1 cellular context compared by ENCODE assay signal in the genomic region with DNA sequence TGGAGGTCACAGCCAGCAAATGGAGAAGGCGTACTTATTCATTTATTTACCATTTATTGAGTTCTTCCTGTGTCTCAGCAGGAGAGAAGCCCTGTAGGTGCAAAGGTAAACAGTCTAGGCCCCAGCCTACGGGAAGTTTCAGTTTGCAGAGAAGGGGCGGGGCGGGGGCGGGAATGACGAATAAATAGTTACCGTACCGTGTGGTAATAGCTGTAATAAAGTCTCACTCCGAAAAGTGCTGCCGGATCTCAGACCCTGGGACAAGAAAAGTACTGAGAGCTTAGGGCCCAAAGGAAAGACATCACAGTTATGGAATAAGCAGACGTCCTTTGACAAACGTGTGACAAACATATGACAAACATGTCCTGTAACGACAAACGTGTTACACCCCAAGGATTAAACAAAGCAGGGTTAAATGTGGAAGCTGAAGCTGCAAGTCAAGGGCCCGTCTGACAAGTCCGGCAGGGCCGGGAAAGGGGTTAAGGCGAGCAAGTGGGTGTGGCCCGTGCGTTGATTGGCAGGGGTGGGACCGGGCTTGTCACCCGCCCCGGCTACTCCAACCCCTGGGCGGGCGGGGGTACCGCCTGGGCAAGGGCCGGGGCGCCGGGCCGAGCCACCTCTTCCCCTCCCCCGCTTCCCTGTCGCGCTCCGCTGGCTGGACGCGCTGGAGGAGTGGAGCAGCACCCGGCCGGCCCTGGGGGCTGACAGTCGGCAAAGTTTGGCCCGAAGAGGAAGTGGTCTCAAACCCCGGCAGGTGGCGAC.
TF ChIP-seq lines count a peak whose summit lies in the region.

A gene with protein sequence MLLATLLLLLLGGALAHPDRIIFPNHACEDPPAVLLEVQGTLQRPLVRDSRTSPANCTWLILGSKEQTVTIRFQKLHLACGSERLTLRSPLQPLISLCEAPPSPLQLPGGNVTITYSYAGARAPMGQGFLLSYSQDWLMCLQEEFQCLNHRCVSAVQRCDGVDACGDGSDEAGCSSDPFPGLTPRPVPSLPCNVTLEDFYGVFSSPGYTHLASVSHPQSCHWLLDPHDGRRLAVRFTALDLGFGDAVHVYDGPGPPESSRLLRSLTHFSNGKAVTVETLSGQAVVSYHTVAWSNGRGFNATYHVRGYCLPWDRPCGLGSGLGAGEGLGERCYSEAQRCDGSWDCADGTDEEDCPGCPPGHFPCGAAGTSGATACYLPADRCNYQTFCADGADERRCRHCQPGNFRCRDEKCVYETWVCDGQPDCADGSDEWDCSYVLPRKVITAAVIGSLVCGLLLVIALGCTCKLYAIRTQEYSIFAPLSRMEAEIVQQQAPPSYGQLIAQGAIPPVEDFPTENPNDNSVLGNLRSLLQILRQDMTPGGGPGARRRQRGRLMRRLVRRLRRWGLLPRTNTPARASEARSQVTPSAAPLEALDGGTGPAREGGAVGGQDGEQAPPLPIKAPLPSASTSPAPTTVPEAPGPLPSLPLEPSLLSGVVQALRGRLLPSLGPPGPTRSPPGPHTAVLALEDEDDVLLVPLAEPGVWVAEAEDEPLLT (plus strand): TSS at position 541 of the 762 bp plus-strand sequence. CDS start 564 bp downstream, outside the sequence.

TF ChIP-seq in HepG2, 621 proteins besides CTCF, POLR2A, EP300 and RAD21 (continued from another document and continues in another):
- TF ChIP-seq, protein P1, sequence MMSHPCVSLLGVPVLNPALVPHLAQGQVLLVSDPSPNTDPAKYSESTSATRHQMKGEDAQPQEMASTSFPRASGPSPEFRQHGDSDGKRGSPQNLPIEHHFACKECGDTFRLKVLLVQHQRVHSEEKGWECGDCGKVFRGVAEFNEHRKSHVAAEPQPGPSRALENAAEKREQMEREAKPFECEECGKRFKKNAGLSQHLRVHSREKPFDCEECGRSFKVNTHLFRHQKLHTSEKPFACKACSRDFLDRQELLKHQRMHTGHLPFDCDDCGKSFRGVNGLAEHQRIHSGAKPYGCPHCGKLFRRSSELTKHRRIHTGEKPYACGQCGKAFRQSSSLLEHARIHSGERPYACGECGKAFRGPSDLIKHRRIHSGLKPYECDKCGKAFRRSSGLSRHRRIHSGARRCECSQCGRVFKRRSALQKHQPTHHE (CRISPR knock-in tag; IDR thresholded peaks at IDR 0.05; ENCODE audit: borderline replicate concordance), result peak; percentile 99
- TF ChIP-seq, protein P2, sequence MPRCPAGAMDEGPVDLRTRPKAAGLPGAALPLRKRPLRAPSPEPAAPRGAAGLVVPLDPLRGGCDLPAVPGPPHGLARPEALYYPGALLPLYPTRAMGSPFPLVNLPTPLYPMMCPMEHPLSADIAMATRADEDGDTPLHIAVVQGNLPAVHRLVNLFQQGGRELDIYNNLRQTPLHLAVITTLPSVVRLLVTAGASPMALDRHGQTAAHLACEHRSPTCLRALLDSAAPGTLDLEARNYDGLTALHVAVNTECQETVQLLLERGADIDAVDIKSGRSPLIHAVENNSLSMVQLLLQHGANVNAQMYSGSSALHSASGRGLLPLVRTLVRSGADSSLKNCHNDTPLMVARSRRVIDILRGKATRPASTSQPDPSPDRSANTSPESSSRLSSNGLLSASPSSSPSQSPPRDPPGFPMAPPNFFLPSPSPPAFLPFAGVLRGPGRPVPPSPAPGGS (CRISPR knock-in tag; IDR thresholded peaks at IDR 0.05), result peak; percentile 99
- TF ChIP-seq GTF3A (CRISPR knock-in tag; conservative IDR thresholded peaks at IDR 0.05) (peak; percentile 89; the same call in 1 of the 2 replicates), ZFP1 (CRISPR knock-in tag; IDR thresholded peaks at IDR 0.05) (peak; percentile 69), ZNF841 (CRISPR knock-in tag; IDR thresholded peaks at IDR 0.05; ENCODE audit: borderline replicate concordance) (no peak), SIN3B (IDR thresholded peaks at IDR 0.05; ENCODE audit: low read length) (no peak), ZSCAN25 (CRISPR knock-in tag; IDR thresholded peaks at IDR 0.05) (peak; percentile 88), ZNF10 (CRISPR knock-in tag; IDR thresholded peaks at IDR 0.05; ENCODE audit: borderline replicate concordance, low read depth) (no peak), RFX3 (CRISPR knock-in tag; IDR thresholded peaks at IDR 0.05) (peak; percentile 24; the same call in 1 of the 2 replicates), KLF12 (CRISPR knock-in tag; IDR thresholded peaks at IDR 0.05; ENCODE audit: borderline replicate concordance) (peak; percentile 99), REXO4 (CRISPR knock-in tag; IDR thresholded peaks at IDR 0.05; ENCODE audit: borderline replicate concordance) (no peak), MTF2 (CRISPR knock-in tag; IDR thresholded peaks at IDR 0.05; ENCODE audit: borderline replicate concordance) (no peak; the same call in 1 of the 2 replicates), ZNF619 (CRISPR knock-in tag; IDR thresholded peaks at IDR 0.05) (peak; percentile 94), KDM5A (IDR thresholded peaks at IDR 0.05; ENCODE audit: borderline replicate concordance, low read length) (peak; percentile 54; the same call in 1 of the 2 replicates), NFYC (CRISPR knock-in tag; IDR thresholded peaks at IDR 0.05) (0 out of 2 replicates have a peak, but pooled peaks have one; percentile 38), CREB1 (IDR thresholded peaks at IDR 0.05) (peak; percentile 82), CREB1 (CRISPR knock-in tag; IDR thresholded peaks at IDR 0.05) (no peak; the same call in 1 of the 2 replicates), ARNTL (CRISPR knock-in tag; IDR thresholded peaks at IDR 0.05) (peak; percentile 92), GTF2F1 (IDR thresholded peaks at IDR 0.05; ENCODE audit: low read length) (no peak), ZNF101 (CRISPR knock-in tag; IDR thresholded peaks at IDR 0.05; ENCODE audit: borderline replicate concordance, low read depth) (no peak), CBX2 (IDR thresholded peaks at IDR 0.05; ENCODE audit: low read depth, low read length) (no peak), CBX2 (CRISPR knock-in tag; IDR thresholded peaks at IDR 0.05; ENCODE audit: low read depth) (peak; percentile 80), ADNP (CRISPR knock-in tag; IDR thresholded peaks at IDR 0.05) (peak; percentile 67; the same call in 1 of the 2 replicates), ZIK1 (CRISPR knock-in tag; IDR thresholded peaks at IDR 0.05; ENCODE audit: borderline replicate concordance, low read depth) (peak; percentile 81; the same call in 1 of the 2 replicates), FLYWCH1 (CRISPR knock-in tag; IDR thresholded peaks at IDR 0.05) (no peak), ZNF383 (CRISPR knock-in tag; IDR thresholded peaks at IDR 0.05; ENCODE audit: borderline replicate concordance) (peak; percentile 71; the same call in 1 of the 2 replicates), ETV5 (CRISPR knock-in tag; IDR thresholded peaks at IDR 0.05; ENCODE audit: borderline replicate concordance) (peak; percentile 95), ZNF333 (CRISPR knock-in tag; IDR thresholded peaks at IDR 0.05; ENCODE audit: borderline replicate concordance) (peak; percentile 99)
- TF ChIP-seq, protein P3, sequence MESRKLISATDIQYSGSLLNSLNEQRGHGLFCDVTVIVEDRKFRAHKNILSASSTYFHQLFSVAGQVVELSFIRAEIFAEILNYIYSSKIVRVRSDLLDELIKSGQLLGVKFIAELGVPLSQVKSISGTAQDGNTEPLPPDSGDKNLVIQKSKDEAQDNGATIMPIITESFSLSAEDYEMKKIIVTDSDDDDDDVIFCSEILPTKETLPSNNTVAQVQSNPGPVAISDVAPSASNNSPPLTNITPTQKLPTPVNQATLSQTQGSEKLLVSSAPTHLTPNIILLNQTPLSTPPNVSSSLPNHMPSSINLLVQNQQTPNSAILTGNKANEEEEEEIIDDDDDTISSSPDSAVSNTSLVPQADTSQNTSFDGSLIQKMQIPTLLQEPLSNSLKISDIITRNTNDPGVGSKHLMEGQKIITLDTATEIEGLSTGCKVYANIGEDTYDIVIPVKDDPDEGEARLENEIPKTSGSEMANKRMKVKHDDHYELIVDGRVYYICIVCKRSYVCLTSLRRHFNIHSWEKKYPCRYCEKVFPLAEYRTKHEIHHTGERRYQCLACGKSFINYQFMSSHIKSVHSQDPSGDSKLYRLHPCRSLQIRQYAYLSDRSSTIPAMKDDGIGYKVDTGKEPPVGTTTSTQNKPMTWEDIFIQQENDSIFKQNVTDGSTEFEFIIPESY (CRISPR knock-in tag; IDR thresholded peaks at IDR 0.05), result peak; percentile 27; the same call in 1 of the 2 replicates
- TF ChIP-seq, protein P4, sequence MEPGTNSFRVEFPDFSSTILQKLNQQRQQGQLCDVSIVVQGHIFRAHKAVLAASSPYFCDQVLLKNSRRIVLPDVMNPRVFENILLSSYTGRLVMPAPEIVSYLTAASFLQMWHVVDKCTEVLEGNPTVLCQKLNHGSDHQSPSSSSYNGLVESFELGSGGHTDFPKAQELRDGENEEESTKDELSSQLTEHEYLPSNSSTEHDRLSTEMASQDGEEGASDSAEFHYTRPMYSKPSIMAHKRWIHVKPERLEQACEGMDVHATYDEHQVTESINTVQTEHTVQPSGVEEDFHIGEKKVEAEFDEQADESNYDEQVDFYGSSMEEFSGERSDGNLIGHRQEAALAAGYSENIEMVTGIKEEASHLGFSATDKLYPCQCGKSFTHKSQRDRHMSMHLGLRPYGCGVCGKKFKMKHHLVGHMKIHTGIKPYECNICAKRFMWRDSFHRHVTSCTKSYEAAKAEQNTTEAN (CRISPR knock-in tag; conservative IDR thresholded peaks at IDR 0.05), result peak; percentile 70
- TF ChIP-seq, protein P5, sequence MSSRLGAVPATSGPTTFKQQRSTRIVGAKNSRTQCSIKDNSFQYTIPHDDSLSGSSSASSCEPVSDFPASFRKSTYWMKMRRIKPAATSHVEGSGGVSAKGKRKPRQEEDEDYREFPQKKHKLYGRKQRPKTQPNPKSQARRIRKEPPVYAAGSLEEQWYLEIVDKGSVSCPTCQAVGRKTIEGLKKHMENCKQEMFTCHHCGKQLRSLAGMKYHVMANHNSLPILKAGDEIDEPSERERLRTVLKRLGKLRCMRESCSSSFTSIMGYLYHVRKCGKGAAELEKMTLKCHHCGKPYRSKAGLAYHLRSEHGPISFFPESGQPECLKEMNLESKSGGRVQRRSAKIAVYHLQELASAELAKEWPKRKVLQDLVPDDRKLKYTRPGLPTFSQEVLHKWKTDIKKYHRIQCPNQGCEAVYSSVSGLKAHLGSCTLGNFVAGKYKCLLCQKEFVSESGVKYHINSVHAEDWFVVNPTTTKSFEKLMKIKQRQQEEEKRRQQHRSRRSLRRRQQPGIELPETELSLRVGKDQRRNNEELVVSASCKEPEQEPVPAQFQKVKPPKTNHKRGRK (CRISPR knock-in tag; IDR thresholded peaks at IDR 0.05), result 0 out of 2 replicates have a peak, but pooled peaks have one; percentile 68
- TF ChIP-seq, protein P6, sequence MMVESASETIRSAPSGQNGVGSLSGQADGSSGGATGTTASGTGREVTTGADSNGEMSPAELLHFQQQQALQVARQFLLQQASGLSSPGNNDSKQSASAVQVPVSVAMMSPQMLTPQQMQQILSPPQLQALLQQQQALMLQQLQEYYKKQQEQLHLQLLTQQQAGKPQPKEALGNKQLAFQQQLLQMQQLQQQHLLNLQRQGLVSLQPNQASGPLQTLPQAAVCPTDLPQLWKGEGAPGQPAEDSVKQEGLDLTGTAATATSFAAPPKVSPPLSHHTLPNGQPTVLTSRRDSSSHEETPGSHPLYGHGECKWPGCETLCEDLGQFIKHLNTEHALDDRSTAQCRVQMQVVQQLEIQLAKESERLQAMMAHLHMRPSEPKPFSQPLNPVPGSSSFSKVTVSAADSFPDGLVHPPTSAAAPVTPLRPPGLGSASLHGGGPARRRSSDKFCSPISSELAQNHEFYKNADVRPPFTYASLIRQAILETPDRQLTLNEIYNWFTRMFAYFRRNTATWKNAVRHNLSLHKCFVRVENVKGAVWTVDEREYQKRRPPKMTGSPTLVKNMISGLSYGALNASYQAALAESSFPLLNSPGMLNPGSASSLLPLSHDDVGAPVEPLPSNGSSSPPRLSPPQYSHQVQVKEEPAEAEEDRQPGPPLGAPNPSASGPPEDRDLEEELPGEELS (CRISPR knock-in tag; IDR thresholded peaks at IDR 0.05), result peak; percentile 96
- TF ChIP-seq, protein P7, sequence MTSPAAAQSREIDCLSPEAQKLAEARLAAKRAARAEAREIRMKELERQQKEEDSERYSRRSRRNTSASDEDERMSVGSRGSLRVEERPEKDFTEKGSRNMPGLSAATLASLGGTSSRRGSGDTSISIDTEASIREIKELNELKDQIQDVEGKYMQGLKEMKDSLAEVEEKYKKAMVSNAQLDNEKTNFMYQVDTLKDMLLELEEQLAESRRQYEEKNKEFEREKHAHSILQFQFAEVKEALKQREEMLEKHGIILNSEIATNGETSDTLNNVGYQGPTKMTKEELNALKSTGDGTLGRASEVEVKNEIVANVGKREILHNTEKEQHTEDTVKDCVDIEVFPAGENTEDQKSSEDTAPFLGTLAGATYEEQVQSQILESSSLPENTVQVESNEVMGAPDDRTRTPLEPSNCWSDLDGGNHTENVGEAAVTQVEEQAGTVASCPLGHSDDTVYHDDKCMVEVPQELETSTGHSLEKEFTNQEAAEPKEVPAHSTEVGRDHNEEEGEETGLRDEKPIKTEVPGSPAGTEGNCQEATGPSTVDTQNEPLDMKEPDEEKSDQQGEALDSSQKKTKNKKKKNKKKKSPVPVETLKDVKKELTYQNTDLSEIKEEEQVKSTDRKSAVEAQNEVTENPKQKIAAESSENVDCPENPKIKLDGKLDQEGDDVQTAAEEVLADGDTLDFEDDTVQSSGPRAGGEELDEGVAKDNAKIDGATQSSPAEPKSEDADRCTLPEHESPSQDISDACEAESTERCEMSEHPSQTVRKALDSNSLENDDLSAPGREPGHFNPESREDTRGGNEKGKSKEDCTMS (CRISPR knock-in tag; conservative IDR thresholded peaks at IDR 0.05), result no peak; the same call in 1 of the 2 replicates
- TF ChIP-seq, protein P8, sequence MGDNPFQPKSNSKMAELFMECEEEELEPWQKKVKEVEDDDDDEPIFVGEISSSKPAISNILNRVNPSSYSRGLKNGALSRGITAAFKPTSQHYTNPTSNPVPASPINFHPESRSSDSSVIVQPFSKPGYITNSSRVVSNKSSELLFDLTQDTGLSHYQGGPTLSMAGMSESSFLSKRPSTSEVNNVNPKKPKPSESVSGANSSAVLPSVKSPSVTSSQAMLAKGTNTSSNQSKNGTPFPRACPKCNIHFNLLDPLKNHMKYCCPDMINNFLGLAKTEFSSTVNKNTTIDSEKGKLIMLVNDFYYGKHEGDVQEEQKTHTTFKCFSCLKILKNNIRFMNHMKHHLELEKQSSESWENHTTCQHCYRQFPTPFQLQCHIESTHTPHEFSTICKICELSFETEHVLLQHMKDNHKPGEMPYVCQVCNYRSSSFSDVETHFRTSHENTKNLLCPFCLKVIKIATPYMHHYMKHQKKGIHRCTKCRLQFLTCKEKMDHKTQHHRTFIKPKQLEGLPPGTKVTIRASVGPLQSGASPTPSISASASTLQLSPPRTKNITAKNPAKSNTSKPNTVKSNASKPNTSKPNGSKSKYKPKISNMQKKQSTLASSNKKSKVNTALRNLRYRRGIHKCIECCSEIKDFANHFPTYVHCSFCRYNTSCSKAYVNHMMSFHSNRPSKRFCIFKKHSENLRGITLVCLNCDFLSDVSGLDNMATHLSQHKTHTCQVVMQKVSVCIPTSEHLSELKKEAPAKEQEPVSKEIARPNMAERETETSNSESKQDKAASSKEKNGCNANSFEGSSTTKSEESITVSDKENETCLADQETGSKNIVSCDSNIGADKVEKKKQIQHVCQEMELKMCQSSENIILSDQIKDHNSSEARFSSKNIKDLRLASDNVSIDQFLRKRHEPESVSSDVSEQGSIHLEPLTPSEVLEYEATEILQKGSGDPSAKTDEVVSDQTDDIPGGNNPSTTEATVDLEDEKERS (CRISPR knock-in tag; IDR thresholded peaks at IDR 0.05), result peak; percentile 95
- TF ChIP-seq, protein P9, sequence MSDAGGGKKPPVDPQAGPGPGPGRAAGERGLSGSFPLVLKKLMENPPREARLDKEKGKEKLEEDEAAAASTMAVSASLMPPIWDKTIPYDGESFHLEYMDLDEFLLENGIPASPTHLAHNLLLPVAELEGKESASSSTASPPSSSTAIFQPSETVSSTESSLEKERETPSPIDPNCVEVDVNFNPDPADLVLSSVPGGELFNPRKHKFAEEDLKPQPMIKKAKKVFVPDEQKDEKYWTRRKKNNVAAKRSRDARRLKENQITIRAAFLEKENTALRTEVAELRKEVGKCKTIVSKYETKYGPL (CRISPR knock-in tag; IDR thresholded peaks at IDR 0.05), result peak; percentile 81; the same call in 1 of the 2 replicates
